ENCODE assay signal across 8 cellular contexts in genomic region chr22:31754813-31755212, GRCh38. TPM values are rescaled to one million over a fixed set of nuclear protein-coding genes. Genes with fewer than 3 reads are reported as not detected.
DNase-seq lines count a peak whose midpoint lies in the region; ATAC-seq, FAIRE-seq and TF ChIP-seq lines count a peak whose summit lies in the region.

No MANE protein-coding gene starts in this region.

- H3K4me1 ChIP-seq in thoracic aorta (ENCODE audit: control insufficient read depth in 1 of 2, low read depth in 2 of 2) = peaks cover 15 to 32% of the 10 kb centered on the region in 2 donors

- CTCF ChIA-PET in activated naive CD4-positive, alpha-beta T cell treated with anti-CD3 and anti-CD28 coated beads for 36 hours (lab: Charles Lee) = interaction anchor here (0.6 kb wide), 1 partner anchor 410 kb away, joined by 3 read pairs; no protein-coding TSS in a partner anchor

- H3K27me3 ChIP-seq in thoracic aorta (replicated peaks; ENCODE audit: insufficient read depth) = no peaks in the 10 kb centered on the region

- H3K27me3 Mint-ChIP-seq in activated naive CD4-positive, alpha-beta T cell treated with anti-CD3 and anti-CD28 coated beads for 36 hours (ENCODE audit: low read depth) = no peaks in the 10 kb centered on the region
- peaks cover 1% of the 10 kb centered on the region for H3K27me3 Mint-ChIP-seq in activated naive CD8-positive, alpha-beta T cell treated with anti-CD3 and anti-CD28 coated beads, Interleukin-2, amount 50 U/mL, for 24 hours

- no peaks in the 10 kb centered on the region for H3K9me3 ChIP-seq in thoracic aorta

- ATAC-seq in activated naive CD8-positive, alpha-beta T cell treated with anti-CD3 and anti-CD28 coated beads, Interleukin-2, amount 50 U/mL, for 24 hours = no peak
- ATAC-seq in left lobe of liver (peak; percentile 20), thoracic aorta (ENCODE audit: insufficient number of reproducible peaks, low FRiP score, low read depth) (no peak)

- FAIRE-seq in frontal cortex (lab: Jason Lieb, UNC) = no peak

- no peak for TF ChIP-seq CTCF in thoracic aorta (IDR thresholded peaks at IDR 0.05)

- intact Hi-C loops in activated naive CD4-positive, alpha-beta T cell treated with anti-CD3 and anti-CD28 coated beads for 36 hours (cut with micrococcal nuclease) = loop anchor here (1.0 to 5.0 kb wide), 4 partner anchors 14 to 463 kb away; partner anchors contain the start of genes DRG1, PATZ1 and PIK3IP1

- H3K36me3 ChIP-seq in thoracic aorta = no peaks in the 10 kb centered on the region

- no peaks in the 10 kb centered on the region for H3K9me3 Mint-ChIP-seq in activated naive CD4-positive, alpha-beta T cell treated with anti-CD3 and anti-CD28 coated beads for 36 hours
- no peaks in the 10 kb centered on the region for H3K9me3 Mint-ChIP-seq in activated naive CD8-positive, alpha-beta T cell treated with anti-CD3 and anti-CD28 coated beads, Interleukin-2, amount 50 U/mL, for 24 hours

- H3K4me3 ChIP-seq in thoracic aorta = no peak overlapping the region

- DNase-seq in activated naive CD4-positive, alpha-beta T cell treated with anti-CD3 and anti-CD28 coated beads for 36 hours = no peak
- no peak for DNase-seq in activated naive CD4-positive, alpha-beta T cell treated with anti-CD3 and anti-CD28 coated beads, Interleukin-2, amount 50 U/mL, for 16 hours
- DNase-seq in activated naive CD8-positive, alpha-beta T cell treated with anti-CD3 and anti-CD28 coated beads, Interleukin-2, amount 50 U/mL, for 24 hours = no peak
- DNase-seq in left lobe of liver (ENCODE audit: low spot score) (peak; percentile 73), thoracic aorta (ENCODE audit: low spot score) (no peak), NOMO-1 treated with DMSO at 0.1 percent for 48 hours (lab: John Stamatoyannopoulos, UW; ENCODE audit: unreplicated experiment) (no peak), frontal cortex (ENCODE audit: low spot score in 2 of 2) (no peak), KBM-7 (no peak)

- in situ Hi-C loops in KBM-7 (cut with MboI; ENCODE audit: low pct_unique_long_range_greater_than_20kb, low sequenced_read_pairs) = no loop called here

- H3K27ac ChIP-seq in thoracic aorta = peak overlapping the region; percentile 95 to 97

- peaks cover 35% of the 10 kb centered on the region for H3K4me1 Mint-ChIP-seq in activated naive CD4-positive, alpha-beta T cell treated with anti-CD3 and anti-CD28 coated beads for 36 hours (ENCODE audit: low read depth)
- H3K4me1 Mint-ChIP-seq in activated naive CD8-positive, alpha-beta T cell treated with anti-CD3 and anti-CD28 coated beads, Interleukin-2, amount 50 U/mL, for 24 hours = peaks cover 33% of the 10 kb centered on the region

- peak overlapping the region; percentile 96 for H3K27ac Mint-ChIP-seq in activated naive CD4-positive, alpha-beta T cell treated with anti-CD3 and anti-CD28 coated beads for 36 hours
- peak overlapping the region; percentile 97 for H3K27ac Mint-ChIP-seq in activated naive CD8-positive, alpha-beta T cell treated with anti-CD3 and anti-CD28 coated beads, Interleukin-2, amount 50 U/mL, for 24 hours

- H3K36me3 Mint-ChIP-seq in activated naive CD4-positive, alpha-beta T cell treated with anti-CD3 and anti-CD28 coated beads for 36 hours (ENCODE audit: low read depth) = peaks cover 9% of the 10 kb centered on the region
- peaks cover 1% of the 10 kb centered on the region for H3K36me3 Mint-ChIP-seq in activated naive CD8-positive, alpha-beta T cell treated with anti-CD3 and anti-CD28 coated beads, Interleukin-2, amount 50 U/mL, for 24 hours (ENCODE audit: low read depth)

- H3K4me3 Mint-ChIP-seq in activated naive CD4-positive, alpha-beta T cell treated with anti-CD3 and anti-CD28 coated beads for 36 hours = peak overlapping the region; percentile 91
- peak overlapping the region; percentile 97 for H3K4me3 Mint-ChIP-seq in activated naive CD8-positive, alpha-beta T cell treated with anti-CD3 and anti-CD28 coated beads, Interleukin-2, amount 50 U/mL, for 24 hours

RNA-seq across cellular contexts. Expression of gene DEPDC5, which starts 1.0 kb away (rescaled TPM):
- total RNA-seq in activated naive CD4-positive, alpha-beta T cell treated with anti-CD3 and anti-CD28 coated beads for 36 hours = 10 to 100 TPM; 23.6 TPM
- total RNA-seq in left lobe of liver = 18.1 TPM
- 10 to 100 TPM; 31.3 to 52.7 TPM for total RNA-seq in thoracic aorta
- total RNA-seq in frontal cortex = 15.9 TPM

RNA-seq across cellular contexts. Expression of gene PRR14L, which starts 4.9 kb away (rescaled TPM):
- 10 to 100 TPM; 28.7 to 31.8 TPM for total RNA-seq in activated naive CD4-positive, alpha-beta T cell treated with anti-CD3 and anti-CD28 coated beads for 36 hours
- total RNA-seq in left lobe of liver (19.5 TPM), thoracic aorta (10 to 100 TPM; 22.1 to 38.2 TPM), frontal cortex (26.9 TPM)
